Comparison of ENCODE assay signal across 17 cellular contexts in the genomic region with DNA sequence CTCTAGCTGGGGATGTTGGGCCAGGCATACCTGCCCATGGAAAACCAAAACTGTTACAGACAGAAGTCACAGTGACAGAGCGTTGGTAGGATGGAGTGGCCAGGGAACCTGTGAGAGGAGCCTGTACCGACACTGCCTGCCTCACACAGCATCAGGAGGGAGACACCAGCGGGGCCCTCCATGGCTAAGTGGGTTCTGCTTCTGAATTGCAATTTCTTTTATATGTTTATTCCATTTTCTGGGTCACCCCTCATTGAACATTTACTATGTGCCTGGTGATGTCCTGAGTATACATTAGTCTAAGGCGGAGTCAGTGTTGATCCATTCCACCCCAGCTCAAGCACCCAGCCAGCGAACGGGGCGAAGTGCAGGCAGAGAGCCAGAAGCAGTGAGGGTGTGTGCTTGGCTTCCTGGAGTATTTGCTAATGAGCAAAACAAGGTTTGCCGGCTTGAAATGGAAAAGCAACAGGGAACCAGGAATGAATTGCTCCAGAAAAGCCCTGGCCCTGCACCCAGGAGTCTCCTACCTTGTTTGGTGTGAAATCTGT.
DNase-seq lines count a peak whose midpoint lies in the region; ATAC-seq lines count a peak whose summit lies in the region.
"Had no signal": no experiment of that assay in that cellular context is flagged by ENCODE, and none has a peak within 500 bp of the region (broad histone marks: within the 10 kb centered on the region; RNA-seq: fewer than 3 reads in every experiment).

No MANE protein-coding gene starts in this region.

- ATAC-seq in esophagus mucosa (peak; percentile 66), GM19463 (IDR thresholded peaks at IDR 0.05; ENCODE audit: unreplicated experiment) (no peak)
- ATAC-seq: K562; stimulated activated effector memory CD8-positive, alpha-beta T cell treated with anti-CD3 and anti-CD28 coated beads, Interleukin-12 subunit alpha, Interleukin-12 subunit beta, amount 100 ng/mL, for 72 hours had no signal

- intact Hi-C loops in posterior vena cava (cut with DNase I) = no loop called here

- DNase-seq in NCI-H1105 treated with DMSO at 0.1 percent for 48 hours (lab: John Stamatoyannopoulos, UW) (peak; percentile 7), NCI-H1105 (lab: John Stamatoyannopoulos, UW) (no peak), NCI-H2029 treated with DMSO at 0.1 percent for 48 hours (lab: John Stamatoyannopoulos, UW) (peak; percentile 73), posterior vena cava (ENCODE audit: low spot score) (peak; percentile 60), NCI-H82 treated with DMSO at 0.1 percent for 48 hours (lab: John Stamatoyannopoulos, UW; ENCODE audit: unreplicated experiment) (no peak), glomerular visceral epithelial cell (ENCODE audit: extremely low spot score) (no peak)
- DNase-seq: 8988T; activated CD4-positive, alpha-beta T cell treated with anti-CD3 and anti-CD28 coated beads for 4 hours; activated CD8-positive, alpha-beta memory T cell treated with anti-CD3 and anti-CD28 coated beads, Interleukin-2, amount 50 U/mL, for 48 hours; activated naive CD4-positive, alpha-beta T cell; midbrain; NCI-H524 treated with DMSO at 0.1 percent for 48 hours; SK-N-SH had no signal

Comparison
In these comparisons a context has a peak if more than half of its experiments do, and no peak if none do; other contexts are left out.
1. DNase-seq: peak in NCI-H1105 treated with DMSO at 0.1 percent for 48 hours (single experiment), NCI-H2029 treated with DMSO at 0.1 percent for 48 hours (single experiment) and posterior vena cava (single experiment); none in NCI-H1105 (single experiment), NCI-H82 treated with DMSO at 0.1 percent for 48 hours (single experiment) and glomerular visceral epithelial cell (single experiment).